Comparison of ENCODE assay signal across 9 cellular contexts in genomic region chr2:181780159-181781081, GRCh38.
A peak's percentile ranks its signal among the peaks of the same experiment; 100 is the strongest.
DNase-seq lines count a peak whose midpoint lies in the region; ATAC-seq and TF ChIP-seq lines count a peak whose summit lies in the region.
"Had no signal": no experiment of that assay in that cellular context is flagged by ENCODE, and none has a peak within 500 bp of the region (broad histone marks: within the 10 kb centered on the region; RNA-seq: fewer than 3 reads in every experiment).

No MANE protein-coding gene starts in this region.

- TF ChIP-seq CTCF in mesothelial cell of epicardium (IDR thresholded peaks at IDR 0.05; ENCODE audit: unreplicated experiment) (no peak), omental fat pad (IDR thresholded peaks at IDR 0.05) (no peak)

- H3K9me3 Mint-ChIP-seq in mesothelial cell of epicardium, result no peaks in the 10 kb centered on the region
- H3K9me3 Mint-ChIP-seq: stimulated activated naive CD8-positive, alpha-beta T cell treated with anti-CD3 and anti-CD28 coated beads, Interleukin-15, Interleukin-2, amounts not matched to agents 100 ng/mL and 50 ng/mL, for 24 hours had no signal

- H3K27ac Mint-ChIP-seq in mesothelial cell of epicardium, result peak overlapping the region; percentile 79
- H3K27ac Mint-ChIP-seq: stimulated activated naive CD8-positive, alpha-beta T cell treated with anti-CD3 and anti-CD28 coated beads, Interleukin-15, Interleukin-2, amounts not matched to agents 100 ng/mL and 50 ng/mL, for 24 hours had no signal

- peak; percentile 84 for DNase-seq in RPMI7951 (ENCODE audit: low read depth)
- no peak for DNase-seq in mesothelial cell of epicardium (ENCODE audit: low spot score in 2 of 2, unreplicated experiment in 2 of 2)
- no peak for DNase-seq in omental fat pad (ENCODE audit: low spot score)
- no peak for DNase-seq in GM19238 (ENCODE audit: insufficient read length, low spot score)
- DNase-seq in NOMO-1 (lab: John Stamatoyannopoulos, UW; ENCODE audit: unreplicated experiment in 2 of 2), result no peak
- DNase-seq in AG20443 (ENCODE audit: low spot score), result no peak

- peaks cover 47% of the 10 kb centered on the region for H3K4me1 Mint-ChIP-seq in mesothelial cell of epicardium

- ATAC-seq in GM18907 (IDR thresholded peaks at IDR 0.05; ENCODE audit: unreplicated experiment), result peak; percentile 83
- peak; percentile 78 for ATAC-seq in HG02763 (IDR thresholded peaks at IDR 0.05; ENCODE audit: unreplicated experiment)
- ATAC-seq in omental fat pad (ENCODE audit: low FRiP score), result no peak

- peaks cover 17% of the 10 kb centered on the region for H3K27me3 Mint-ChIP-seq in mesothelial cell of epicardium (ENCODE audit: low read depth)

- H3K4me3 Mint-ChIP-seq in mesothelial cell of epicardium, result no peak overlapping the region
- H3K4me3 Mint-ChIP-seq: stimulated activated naive CD8-positive, alpha-beta T cell treated with anti-CD3 and anti-CD28 coated beads, Interleukin-15, Interleukin-2, amounts not matched to agents 100 ng/mL and 50 ng/mL, for 24 hours had no signal

- H3K36me3 Mint-ChIP-seq in mesothelial cell of epicardium, result no peaks in the 10 kb centered on the region
